ENCODE assay signal across 27 cellular contexts in genomic region chr5:138698713-138699112, GRCh38.
"Had no signal": no experiment of that assay in that cellular context is flagged by ENCODE, and none has a peak within 500 bp of the region (broad histone marks: within the 10 kb centered on the region; RNA-seq: fewer than 3 reads in every experiment).

No MANE protein-coding gene starts in this region.

- H2AFZ ChIP-seq: hepatocyte had no signal

- H3K4me1 Mint-ChIP-seq: activated CD4-positive, alpha-beta memory T cell treated with anti-CD3 and anti-CD28 coated beads, Interleukin-2, amount 10 ng/mL, durations not matched to agents 7 days and 5 days; activated CD8-positive, alpha-beta memory T cell treated with anti-CD3 and anti-CD28 coated beads, Interleukin-2, amount 10 ng/mL, durations not matched to agents 7 days and 5 days; activated naive CD4-positive, alpha-beta T cell treated with anti-CD3 and anti-CD28 coated beads, Interleukin-2, amount 10 ng/mL, durations not matched to agents 7 days and 5 days; stimulated activated effector memory CD8-positive, alpha-beta T cell treated with anti-CD3 and anti-CD28 coated beads, Interleukin-12 subunit alpha, Interleukin-12 subunit beta, amount 100 ng/mL, for 72 hours had no signal

- H3K27me3 ChIP-seq: esophagus muscularis mucosa, hepatocyte, left lung, pancreas, stomach, suprapubic skin, transverse colon, uterus had no signal

- H3K4me2 ChIP-seq: hepatocyte had no signal

- H3K36me3 Mint-ChIP-seq: activated CD8-positive, alpha-beta memory T cell treated with anti-CD3 and anti-CD28 coated beads, Interleukin-2, amount 10 ng/mL, durations not matched to agents 7 days and 5 days; activated naive CD4-positive, alpha-beta T cell treated with anti-CD3 and anti-CD28 coated beads, Interleukin-2, amount 10 ng/mL, durations not matched to agents 7 days and 5 days; natural killer cell; stimulated activated effector memory CD8-positive, alpha-beta T cell treated with anti-CD3 and anti-CD28 coated beads, Interleukin-12 subunit alpha, Interleukin-12 subunit beta, amount 100 ng/mL, for 72 hours had no signal

- H3K4me1 ChIP-seq: left lung, pancreas, transverse colon, uterus had no signal

- H3K9me3 ChIP-seq: esophagus muscularis mucosa, left lung, pancreas, stomach, suprapubic skin, transverse colon, uterus had no signal

- H3K36me3 ChIP-seq: esophagus muscularis mucosa, left lung, pancreas, stomach, suprapubic skin, transverse colon, uterus had no signal

- H3K27ac ChIP-seq: coronary artery, esophagus muscularis mucosa, hepatocyte, left lung, pancreas, skin epidermis, stomach, suprapubic skin, transverse colon, uterus had no signal

- H3K4me3 Mint-ChIP-seq: activated CD4-positive, alpha-beta memory T cell treated with anti-CD3 and anti-CD28 coated beads, Interleukin-2, amount 10 ng/mL, durations not matched to agents 7 days and 5 days; activated CD8-positive, alpha-beta memory T cell treated with anti-CD3 and anti-CD28 coated beads, Interleukin-2, amount 10 ng/mL, durations not matched to agents 7 days and 5 days; activated naive CD4-positive, alpha-beta T cell treated with anti-CD3 and anti-CD28 coated beads, Interleukin-2, amount 10 ng/mL, durations not matched to agents 7 days and 5 days; natural killer cell; stimulated activated effector memory CD8-positive, alpha-beta T cell treated with anti-CD3 and anti-CD28 coated beads, Interleukin-12 subunit alpha, Interleukin-12 subunit beta, amount 100 ng/mL, for 72 hours had no signal

- H3K79me2 ChIP-seq: hepatocyte had no signal

- H3K4me3 ChIP-seq: coronary artery, esophagus muscularis mucosa, hepatocyte, left lung, pancreas, skin epidermis, stomach, suprapubic skin, transverse colon, uterus had no signal

- DNase-seq: activated CD4-positive, alpha-beta memory T cell treated with anti-CD3 and anti-CD28 coated beads, Interleukin-2, amount 10 ng/mL, durations not matched to agents 7 days and 5 days; activated CD4-positive, alpha-beta T cell treated with anti-CD3 and anti-CD28 coated beads for 48 hours; activated CD4-positive, CD25-positive, alpha-beta regulatory T cell; activated CD8-positive, alpha-beta memory T cell treated with anti-CD3 and anti-CD28 coated beads, Interleukin-2, amount 10 ng/mL, durations not matched to agents 7 days and 5 days; activated effector memory CD4-positive, alpha-beta T cell treated with anti-CD3 and anti-CD28 coated beads, Interleukin-2, amount 50 U/mL, for 16 hours; activated naive CD4-positive, alpha-beta T cell treated with anti-CD3 and anti-CD28 coated beads, Interleukin-2, amount 10 ng/mL, durations not matched to agents 7 days and 5 days; activated T-cell treated with anti-CD3 and anti-CD28 coated beads for 4 hours; amygdala; cerebellar nuclear complex; glutamatergic neuron; kidney glomerular epithelial cell; left lung; midbrain; natural killer cell; pancreas; right cardiac atrium; stimulated activated CD4-positive, alpha-beta T cell treated with anti-CD3 and anti-CD28 coated beads, Interleukin-2, amount 100 ng/mL, for 24 hours; stomach; T1000; transverse colon; uterus had no signal

- H3K9me3 Mint-ChIP-seq: activated CD4-positive, alpha-beta memory T cell treated with anti-CD3 and anti-CD28 coated beads, Interleukin-2, amount 10 ng/mL, durations not matched to agents 7 days and 5 days; activated naive CD4-positive, alpha-beta T cell treated with anti-CD3 and anti-CD28 coated beads, Interleukin-2, amount 10 ng/mL, durations not matched to agents 7 days and 5 days; natural killer cell; stimulated activated effector memory CD8-positive, alpha-beta T cell treated with anti-CD3 and anti-CD28 coated beads, Interleukin-12 subunit alpha, Interleukin-12 subunit beta, amount 100 ng/mL, for 72 hours had no signal

- ATAC-seq: activated CD8-positive, alpha-beta memory T cell treated with anti-CD3 and anti-CD28 coated beads, Interleukin-2, amount 10 ng/mL, durations not matched to agents 7 days and 5 days; left lung; pancreas; stimulated activated effector memory CD8-positive, alpha-beta T cell treated with anti-CD3 and anti-CD28 coated beads, Interleukin-12 subunit alpha, Interleukin-12 subunit beta, amount 100 ng/mL, for 72 hours had no signal

- H3K27ac Mint-ChIP-seq: activated CD4-positive, alpha-beta memory T cell treated with anti-CD3 and anti-CD28 coated beads, Interleukin-2, amount 10 ng/mL, durations not matched to agents 7 days and 5 days; activated CD8-positive, alpha-beta memory T cell treated with anti-CD3 and anti-CD28 coated beads, Interleukin-2, amount 10 ng/mL, durations not matched to agents 7 days and 5 days; activated naive CD4-positive, alpha-beta T cell treated with anti-CD3 and anti-CD28 coated beads, Interleukin-2, amount 10 ng/mL, durations not matched to agents 7 days and 5 days; natural killer cell; stimulated activated effector memory CD8-positive, alpha-beta T cell treated with anti-CD3 and anti-CD28 coated beads, Interleukin-12 subunit alpha, Interleukin-12 subunit beta, amount 100 ng/mL, for 72 hours had no signal
